1 cellular context compared by ENCODE assay signal in genomic region chr3:184121031-184121430, GRCh38. TPM values are rescaled to one million over a fixed set of nuclear protein-coding genes. Genes with fewer than 3 reads are reported as not detected.
"Had no signal": no experiment of that assay in that cellular context is flagged by ENCODE, and none has a peak within 500 bp of the region (broad histone marks: within the 10 kb centered on the region; RNA-seq: fewer than 3 reads in every experiment).

No MANE protein-coding gene starts in this region.

RNA-seq across cellular contexts. Expression of gene HTR3E, which starts 24.2 kb away (rescaled TPM):
- polyA plus RNA-seq: GM12878 had no signal
